ENCODE assay signal across 8 cellular contexts in genomic region chr17:57945999-57946797, GRCh38. TPM values are rescaled to one million over a fixed set of nuclear protein-coding genes. Genes with fewer than 3 reads are reported as not detected.
A peak's percentile ranks its signal among the peaks of the same experiment; 100 is the strongest.
DNase-seq lines count a peak whose midpoint lies in the region; ATAC-seq, FAIRE-seq and TF ChIP-seq lines count a peak whose summit lies in the region.

No MANE protein-coding gene starts in this region.

- intact Hi-C loops in HCT116 (cut with micrococcal nuclease), result no loop called here

- RAD21 ChIA-PET in HCT116 (lab: Charles Lee; ENCODE audit: low non-redundant PET in 1 of 2, low total read pairs in 2 of 2, uncharacterized antibody in 2 of 2, unreplicated experiment in 2 of 2), result no interaction called here

- no peak overlapping the region for H2AFZ ChIP-seq in HCT116 (ENCODE audit: low read depth, low read length, poor library complexity, severe bottlenecking)
- H2AFZ ChIP-seq in keratinocyte (ENCODE audit: control insufficient read depth, low read length), result peak overlapping the region; percentile 6

- peak; percentile 63 for FAIRE-seq in keratinocyte (lab: Jason Lieb, UNC)

- DNase-seq in EH (ENCODE audit: low read depth), result peak; percentile 85
- no peak for DNase-seq in HCT116 (ENCODE audit: low read depth, low spot score)
- DNase-seq in WERI-Rb-1, result no peak
- DNase-seq in keratinocyte (ENCODE audit: low read depth, low spot score), result no peak
- DNase-seq in D341Med (ENCODE audit: low spot score), result no peak
- no peak for DNase-seq in GDM1 (lab: John Stamatoyannopoulos, UW)
- no peak for DNase-seq in GM10248 (ENCODE audit: extremely low spot score)

- TF ChIP-seq RAD21 in HCT116 (IDR thresholded peaks at IDR 0.05; ENCODE audit: low read depth), result no peak

- POLR2A ChIA-PET in HCT116 (lab: Charles Lee) (interaction anchor here (1.1 to 1.4 kb wide), 2 partner anchors 26 to 41 kb away, joined by 3 read pairs; no protein-coding TSS in a partner anchor), GM10248 (lab: Yijun Ruan, JAX) (interaction anchor here (0.6 to 0.7 kb wide), 2 partner anchors 51 to 77 kb away, joined by 4 read pairs; no protein-coding TSS in a partner anchor)

- H3K9me1 ChIP-seq in keratinocyte (ENCODE audit: control insufficient read depth, extremely low read depth, insufficient read depth, low read length), result no peaks in the 10 kb centered on the region

- no TSS peak for BruUV-seq in HCT116 (replicated peaks; lab: Mats Ljungman, UMichigan)

- no peak for ATAC-seq in HCT116

- H3K4me2 ChIP-seq in HCT116 (ENCODE audit: low read length), result peak overlapping the region; percentile 74
- H3K4me2 ChIP-seq in keratinocyte (ENCODE audit: control insufficient read depth, extremely low read depth, insufficient read depth, low read depth, low read length), result peak overlapping the region; percentile 87

- no peaks in the 10 kb centered on the region for H3K36me3 ChIP-seq in HCT116 (ENCODE audit: control insufficient read depth in 1 of 2, insufficient read depth in 2 of 2, low read length in 2 of 2)
- H3K36me3 ChIP-seq in WERI-Rb-1, result no peaks in the 10 kb centered on the region
- peaks cover 0 to 3% of the 10 kb centered on the region in 2 experiments for H3K36me3 ChIP-seq in keratinocyte (ENCODE audit: control insufficient read depth in 2 of 2, extremely low read depth in 1 of 2, insufficient read depth in 2 of 2, low read length in 2 of 2)

- H3K4me1 ChIP-seq in HCT116 (ENCODE audit: control insufficient read depth in 1 of 2, insufficient read depth in 2 of 2, low read length in 2 of 2), result peaks cover 90 to 98% of the 10 kb centered on the region in 2 experiments
- H3K4me1 ChIP-seq in keratinocyte (ENCODE audit: control insufficient read depth, extremely low read depth, insufficient read depth, low read length), result peaks cover 47% of the 10 kb centered on the region

- H3K27me3 ChIP-seq in HCT116 (ENCODE audit: insufficient read depth, low read length) (no peaks in the 10 kb centered on the region), WERI-Rb-1 (ENCODE audit: insufficient read depth, low read depth, severe bottlenecking) (no peaks in the 10 kb centered on the region), keratinocyte (ENCODE audit: control insufficient read depth, extremely low read depth, insufficient read depth, low read length) (no peaks in the 10 kb centered on the region)

- H4K20me1 ChIP-seq in HCT116 (ENCODE audit: insufficient read depth) (no peaks in the 10 kb centered on the region), keratinocyte (ENCODE audit: control insufficient read depth, extremely low read depth, insufficient read depth, low read length) (no peaks in the 10 kb centered on the region)

- dilution Hi-C loops in keratinocyte (cut with MboI; ENCODE audit: extremely low pct_ligation_motif_present, low sequenced_read_pairs), result no loop called here

- H3K9ac ChIP-seq in HCT116 (ENCODE audit: low read length), result peak overlapping the region; percentile 63
- H3K9ac ChIP-seq in keratinocyte (ENCODE audit: control insufficient read depth, extremely low read depth, insufficient read depth, low read length), result peak overlapping the region; percentile 56

- no peak for TF ChIP-seq POLR2A in HCT116 (IDR thresholded peaks at IDR 0.05; ENCODE audit: borderline replicate concordance, extremely low read depth, insufficient read depth, insufficient read length)

- no peak for TF ChIP-seq CTCF in HCT116 (IDR thresholded peaks at IDR 0.05 in 2 of 3, conservative IDR thresholded peaks at IDR 0.05 in 1 of 3; ENCODE audit: borderline replicate concordance in 1 of 3, insufficient read depth in 1 of 3, low read depth in 2 of 3, low read length in 2 of 3)
- TF ChIP-seq CTCF in WERI-Rb-1 (IDR thresholded peaks at IDR 0.05; ENCODE audit: low read depth, low read length), result no peak
- TF ChIP-seq CTCF in keratinocyte (optimal IDR thresholded peaks at IDR 0.05 in 1 of 3, IDR thresholded peaks at IDR 0.05 in 1 of 3, conservative IDR thresholded peaks at IDR 0.05 in 1 of 3; ENCODE audit: extremely low read depth in 1 of 3, insufficient read depth in 2 of 3, low read length in 3 of 3), result peak in 1 of 3 experiments; percentile 25
- no peak for TF ChIP-seq CTCF in GM10248 (IDR thresholded peaks at IDR 0.05; ENCODE audit: control extremely low read depth, extremely low read depth, low read depth, missing control alignments)

- H3K79me2 ChIP-seq in HCT116 (ENCODE audit: insufficient read depth, low read length) (peaks cover 82% of the 10 kb centered on the region), keratinocyte (ENCODE audit: control insufficient read depth, insufficient read depth, low read length) (peaks cover 18% of the 10 kb centered on the region)

- H3K9me2 ChIP-seq in HCT116 (ENCODE audit: insufficient read depth), result no peaks in the 10 kb centered on the region

- CTCF ChIA-PET in HCT116 (lab: Charles Lee), result interaction anchor here (1.3 to 2.8 kb wide), 2 partner anchors 10 to 54 kb away, joined by 3 to 12 read pairs; no protein-coding TSS in a partner anchor
- CTCF ChIA-PET in GM10248 (lab: Yijun Ruan, JAX), result interaction anchor here (0.9 to 1.9 kb wide), 9 partner anchors 10 to 88 kb away, joined by 3 to 10 read pairs (median 4); partner anchors contain the start of gene CUEDC1

- H3K4me3 ChIP-seq in HCT116 (replicated peaks in 1 of 2; ENCODE audit: low read depth in 1 of 2, low read length in 2 of 2) (peak overlapping the region; percentile 21 to 48), WERI-Rb-1 (ENCODE audit: low read depth, low read length) (peak overlapping the region; percentile 34), keratinocyte (ENCODE audit: control insufficient read depth in 2 of 3, extremely low read depth in 1 of 3, insufficient read depth in 2 of 3, low read depth in 1 of 3, low read length in 3 of 3) (peak overlapping the region in 2 of 3 experiments; percentile 52 to 56)

- peak overlapping the region; percentile 97 for H3K27ac ChIP-seq in HCT116 (ENCODE audit: low read depth, low read length)
- H3K27ac ChIP-seq in WERI-Rb-1, result peak overlapping the region; percentile 51
- H3K27ac ChIP-seq in keratinocyte (ENCODE audit: control insufficient read depth, insufficient read depth, low read length), result peak overlapping the region; percentile 53
- peak overlapping the region; percentile 97 for H3K27ac ChIP-seq in temporal lobe (ENCODE audit: low read depth, low read length)

- H3K9me3 ChIP-seq in HCT116 (ENCODE audit: control insufficient read depth in 1 of 2, insufficient read depth in 1 of 2, low read depth in 1 of 2, low read length in 2 of 2), result no peaks in the 10 kb centered on the region
- no peaks in the 10 kb centered on the region for H3K9me3 ChIP-seq in WERI-Rb-1 (ENCODE audit: severe bottlenecking)
- no peaks in the 10 kb centered on the region for H3K9me3 ChIP-seq in keratinocyte (ENCODE audit: control insufficient read depth, low read depth, low read length)

TF ChIP-seq in HCT116, 20 proteins besides CTCF, POLR2A, EP300 and RAD21 (continues in another document):
- TF ChIP-seq, protein P1, sequence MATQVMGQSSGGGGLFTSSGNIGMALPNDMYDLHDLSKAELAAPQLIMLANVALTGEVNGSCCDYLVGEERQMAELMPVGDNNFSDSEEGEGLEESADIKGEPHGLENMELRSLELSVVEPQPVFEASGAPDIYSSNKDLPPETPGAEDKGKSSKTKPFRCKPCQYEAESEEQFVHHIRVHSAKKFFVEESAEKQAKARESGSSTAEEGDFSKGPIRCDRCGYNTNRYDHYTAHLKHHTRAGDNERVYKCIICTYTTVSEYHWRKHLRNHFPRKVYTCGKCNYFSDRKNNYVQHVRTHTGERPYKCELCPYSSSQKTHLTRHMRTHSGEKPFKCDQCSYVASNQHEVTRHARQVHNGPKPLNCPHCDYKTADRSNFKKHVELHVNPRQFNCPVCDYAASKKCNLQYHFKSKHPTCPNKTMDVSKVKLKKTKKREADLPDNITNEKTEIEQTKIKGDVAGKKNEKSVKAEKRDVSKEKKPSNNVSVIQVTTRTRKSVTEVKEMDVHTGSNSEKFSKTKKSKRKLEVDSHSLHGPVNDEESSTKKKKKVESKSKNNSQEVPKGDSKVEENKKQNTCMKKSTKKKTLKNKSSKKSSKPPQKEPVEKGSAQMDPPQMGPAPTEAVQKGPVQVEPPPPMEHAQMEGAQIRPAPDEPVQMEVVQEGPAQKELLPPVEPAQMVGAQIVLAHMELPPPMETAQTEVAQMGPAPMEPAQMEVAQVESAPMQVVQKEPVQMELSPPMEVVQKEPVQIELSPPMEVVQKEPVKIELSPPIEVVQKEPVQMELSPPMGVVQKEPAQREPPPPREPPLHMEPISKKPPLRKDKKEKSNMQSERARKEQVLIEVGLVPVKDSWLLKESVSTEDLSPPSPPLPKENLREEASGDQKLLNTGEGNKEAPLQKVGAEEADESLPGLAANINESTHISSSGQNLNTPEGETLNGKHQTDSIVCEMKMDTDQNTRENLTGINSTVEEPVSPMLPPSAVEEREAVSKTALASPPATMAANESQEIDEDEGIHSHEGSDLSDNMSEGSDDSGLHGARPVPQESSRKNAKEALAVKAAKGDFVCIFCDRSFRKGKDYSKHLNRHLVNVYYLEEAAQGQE (IDR thresholded peaks at IDR 0.05; ENCODE audit: low read depth), result no peak
- TF ChIP-seq POLR2AphosphoS5 (IDR thresholded peaks at IDR 0.05; ENCODE audit: low read depth, low read length), result no peak
- no peak for TF ChIP-seq MAX (IDR thresholded peaks at IDR 0.05)

RNA-seq across cellular contexts. Expression of gene CUEDC1, which starts 9.0 kb away (rescaled TPM):
- 60.2 TPM for total RNA-seq in HCT116 (2021; ENCODE audit: unreplicated experiment)
- 54.1 and 58.2 TPM in 2 replicates for polyA plus RNA-seq in HCT116 (2012)
- 12.9 to 18.7 TPM (median 14.4 TPM) in 3 replicates for polyA plus RNA-seq in keratinocyte
- polyA plus RNA-seq in keratinocyte (2011; ENCODE audit: low read depth), result 3.6 TPM
- 11.2 and 13.6 TPM in 2 replicates for polyA plus RNA-seq in keratinocyte (2011; cell fraction: cytosol; rRNA removed)
- polyA plus RNA-seq in keratinocyte (2011; cell fraction: nucleus; rRNA removed), result 31.3 and 40.1 TPM in 2 replicates
- 6.4 and 19.7 TPM in 2 replicates for polyA plus RNA-seq in keratinocyte (2012; ENCODE audit: low replicate concordance)
- polyA minus RNA-seq in keratinocyte, result 13.5 to 25.5 TPM (median 14.4 TPM) in 3 replicates
- polyA minus RNA-seq in keratinocyte (2011; cell fraction: cytosol; rRNA and poly(A)+ RNA removed), result 18.4 TPM
- polyA minus RNA-seq in keratinocyte (2011; cell fraction: nucleus; rRNA and poly(A)+ RNA removed), result 13.1 and 14.2 TPM in 2 replicates
- total RNA-seq in temporal lobe, result 9.1 TPM

RNA-seq across cellular contexts. Expression of gene VEZF1, which starts 41.9 kb away (rescaled TPM):
- total RNA-seq in HCT116 (2021; ENCODE audit: unreplicated experiment) (70.2 TPM), temporal lobe (55.6 TPM)
- 50.5 and 55.6 TPM in 2 replicates for polyA plus RNA-seq in HCT116 (2012)
- 13.7 to 25.3 TPM (median 22.8 TPM) in 3 replicates for polyA plus RNA-seq in keratinocyte
- polyA plus RNA-seq in keratinocyte (2011; ENCODE audit: low read depth), result 6.9 TPM
- polyA plus RNA-seq in keratinocyte (2011; cell fraction: cytosol; rRNA removed), result 14.0 and 21.3 TPM in 2 replicates
- polyA plus RNA-seq in keratinocyte (2011; cell fraction: nucleus; rRNA removed), result 19.0 and 24.6 TPM in 2 replicates
- polyA plus RNA-seq in keratinocyte (2012; ENCODE audit: low replicate concordance), result 10.7 and 25.3 TPM in 2 replicates
- 27.9 to 46.1 TPM (median 35.7 TPM) in 3 replicates for polyA minus RNA-seq in keratinocyte
- polyA minus RNA-seq in keratinocyte (2011; cell fraction: cytosol; rRNA and poly(A)+ RNA removed), result 18.4 TPM
- polyA minus RNA-seq in keratinocyte (2011; cell fraction: nucleus; rRNA and poly(A)+ RNA removed), result 14.5 and 22.1 TPM in 2 replicates
